27 cellular contexts compared by ENCODE assay signal in the genomic region with DNA sequence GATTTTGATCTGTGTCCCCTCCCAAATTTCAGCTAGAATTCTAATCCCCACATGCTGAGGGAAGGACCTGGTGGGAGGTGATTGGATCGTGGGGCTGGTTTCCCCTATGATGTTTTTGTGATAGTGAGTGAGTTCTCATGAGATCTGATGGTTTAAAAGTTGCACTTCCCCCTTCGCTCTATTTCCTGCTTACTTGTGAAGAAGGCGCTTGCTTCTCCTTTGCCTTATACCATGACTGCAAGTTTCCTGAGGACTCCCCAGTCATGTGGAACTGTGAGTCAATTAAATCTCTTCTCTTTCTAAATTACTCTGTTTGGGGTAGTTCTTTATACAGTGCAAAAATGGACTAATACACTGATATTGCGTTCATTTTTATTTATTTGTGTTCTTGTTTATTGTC.
"Had no signal": no experiment of that assay in that cellular context is flagged by ENCODE, and none has a peak within 500 bp of the region (broad histone marks: within the 10 kb centered on the region; RNA-seq: fewer than 3 reads in every experiment).

No MANE protein-coding gene starts in this region.

- DNase-seq: activated CD4-positive, alpha-beta T cell treated with anti-CD3 and anti-CD28 coated beads for 36 hours; activated CD4-positive, alpha-beta T cell treated with anti-CD3 and anti-CD28 coated beads, Interleukin-2, amount 10 ng/mL, durations not matched to agents 7 days and 5 days; activated CD4-positive, alpha-beta T cell treated with anti-CD3 and anti-CD28 coated beads, Interleukin-2, amount 50 U/mL, for 48 hours; activated CD8-positive, alpha-beta T cell treated with anti-CD3 and anti-CD28 coated beads, Interleukin-2, amount 10 ng/mL, durations not matched to agents 7 days and 5 days; activated gamma-delta T cell treated with Interleukin-2 at 50 U/mL for 16 hours; activated naive CD4-positive, alpha-beta T cell treated with anti-CD3 and anti-CD28 coated beads for 36 hours; activated T-cell treated with anti-CD3 and anti-CD28 coated beads, Interleukin-2, amount 50 U/mL, for 24 hours; adrenal gland; body of pancreas; Kasumi-1; KG1; MG63; NCI-H1092; NCI-H1436 treated with DMSO at 0.1 percent for 48 hours; NCI-H1694 treated with DMSO at 0.1 percent for 48 hours; NCI-H2029; NCI-H345; NCI-H524 treated with DMSO at 0.1 percent for 48 hours; PC-9; Right ventricle myocardium superior; SW 1271; T-helper 1 cell; T-helper 2 cell; T-helper 9 cell; WERI-Rb-1 had no signal

- H3K27ac Mint-ChIP-seq: activated CD4-positive, alpha-beta T cell treated with anti-CD3 and anti-CD28 coated beads for 36 hours; activated CD4-positive, alpha-beta T cell treated with anti-CD3 and anti-CD28 coated beads, Interleukin-2, amount 10 ng/mL, durations not matched to agents 7 days and 5 days; activated CD8-positive, alpha-beta T cell treated with anti-CD3 and anti-CD28 coated beads, Interleukin-2, amount 10 ng/mL, durations not matched to agents 7 days and 5 days; activated naive CD4-positive, alpha-beta T cell treated with anti-CD3 and anti-CD28 coated beads for 36 hours; activated naive CD4-positive, alpha-beta T cell treated with anti-CD3 and anti-CD28 coated beads, Interleukin-2, amount 50 U/mL, for 72 hours; activated T-cell treated with anti-CD3 and anti-CD28 coated beads, Interleukin-2, amount 50 U/mL, for 24 hours; activated T-helper 1 cell treated with anti-CD3 and anti-CD28 coated beads, Interleukin-12 subunit alpha, Interleukin-12 subunit beta, Interleukin-2, Interleukin-4 antibody, amounts not matched to agents 30 ng/mL and 10 ng/mL and 1 ng/mL, durations not matched to agents 14 hours and 24 hours and 36 hours had no signal

- H3K36me3 Mint-ChIP-seq: activated naive CD4-positive, alpha-beta T cell treated with anti-CD3 and anti-CD28 coated beads, Interleukin-2, amount 50 U/mL, for 72 hours had no signal

- H3K27me3 Mint-ChIP-seq: activated CD4-positive, alpha-beta T cell treated with anti-CD3 and anti-CD28 coated beads for 36 hours; activated CD4-positive, alpha-beta T cell treated with anti-CD3 and anti-CD28 coated beads, Interleukin-2, amount 10 ng/mL, durations not matched to agents 7 days and 5 days; activated T-cell treated with anti-CD3 and anti-CD28 coated beads, Interleukin-2, amount 50 U/mL, for 24 hours had no signal

- H3K4me1 Mint-ChIP-seq: activated CD4-positive, alpha-beta T cell treated with anti-CD3 and anti-CD28 coated beads for 36 hours; activated CD4-positive, alpha-beta T cell treated with anti-CD3 and anti-CD28 coated beads, Interleukin-2, amount 10 ng/mL, durations not matched to agents 7 days and 5 days had no signal

- H3K4me3 Mint-ChIP-seq: activated CD4-positive, alpha-beta T cell treated with anti-CD3 and anti-CD28 coated beads for 36 hours; activated CD4-positive, alpha-beta T cell treated with anti-CD3 and anti-CD28 coated beads, Interleukin-2, amount 10 ng/mL, durations not matched to agents 7 days and 5 days; activated CD8-positive, alpha-beta T cell treated with anti-CD3 and anti-CD28 coated beads, Interleukin-2, amount 10 ng/mL, durations not matched to agents 7 days and 5 days; activated naive CD4-positive, alpha-beta T cell treated with anti-CD3 and anti-CD28 coated beads for 36 hours; activated T-cell treated with anti-CD3 and anti-CD28 coated beads, Interleukin-2, amount 50 U/mL, for 24 hours; activated T-helper 1 cell treated with anti-CD3 and anti-CD28 coated beads, Interleukin-12 subunit alpha, Interleukin-12 subunit beta, Interleukin-2, Interleukin-4 antibody, amounts not matched to agents 30 ng/mL and 10 ng/mL and 1 ng/mL, durations not matched to agents 14 hours and 24 hours and 36 hours had no signal

- ATAC-seq: activated CD4-positive, alpha-beta T cell treated with anti-CD3 and anti-CD28 coated beads for 36 hours; activated CD8-positive, alpha-beta T cell treated with anti-CD3 and anti-CD28 coated beads, Interleukin-2, amount 10 ng/mL, durations not matched to agents 7 days and 5 days; activated naive CD4-positive, alpha-beta T cell treated with anti-CD3 and anti-CD28 coated beads, Interleukin-2, amount 50 U/mL, for 72 hours; body of pancreas had no signal
